25 cellular contexts compared by ENCODE assay signal in genomic region chr5:75042511-75042910, GRCh38.
"Had no signal": no experiment of that assay in that cellular context is flagged by ENCODE, and none has a peak within 500 bp of the region (broad histone marks: within the 10 kb centered on the region; RNA-seq: fewer than 3 reads in every experiment).

No MANE protein-coding gene starts in this region.

- H3K4me3 ChIP-seq: colonic mucosa, esophagus squamous epithelium, heart right ventricle, lower lobe of right lung, right lobe of liver, smooth muscle cell, testis, uterus had no signal

- ATAC-seq: activated CD8-positive, alpha-beta T cell treated with anti-CD3 and anti-CD28 coated beads, Interleukin-2, amount 10 ng/mL, durations not matched to agents 7 days and 5 days; heart right ventricle; lower lobe of right lung; naive thymus-derived CD4-positive, alpha-beta T cell; right lobe of liver; stimulated activated memory B cell treated with anti-CD40 and anti-IgM and Interleukin-4, amounts not matched to agents 10 μg/mL and 1 μg/mL and 100 μg/mL, for 72 hours had no signal

- H3K27me3 Mint-ChIP-seq: activated naive CD8-positive, alpha-beta T cell treated with anti-CD3 and anti-CD28 coated beads, Interleukin-2, amount 10 ng/mL, durations not matched to agents 7 days and 5 days; central memory CD8-positive, alpha-beta T cell; naive thymus-derived CD4-positive, alpha-beta T cell had no signal

- H3K4me1 ChIP-seq: colonic mucosa, heart right ventricle, lower lobe of right lung, uterus had no signal

- H3K9me3 ChIP-seq: colonic mucosa, esophagus squamous epithelium, heart right ventricle, lower lobe of right lung, right lobe of liver, testis, uterus had no signal

- H3K36me3 Mint-ChIP-seq: stimulated activated memory B cell treated with anti-CD40 and anti-IgM and Interleukin-4, amounts not matched to agents 10 μg/mL and 1 μg/mL and 100 μg/mL, for 72 hours had no signal

- H3K4me1 Mint-ChIP-seq: neural crest cell; stimulated activated memory B cell treated with anti-CD40 and anti-IgM and Interleukin-4, amounts not matched to agents 10 μg/mL and 1 μg/mL and 100 μg/mL, for 72 hours had no signal

- H3K27ac ChIP-seq: brain microvascular endothelial cell, colonic mucosa, esophagus squamous epithelium, heart right ventricle, lower lobe of right lung, right lobe of liver, testis, uterus had no signal

- H3K4me3 Mint-ChIP-seq: activated CD8-positive, alpha-beta T cell treated with anti-CD3 and anti-CD28 coated beads, Interleukin-2, amount 10 ng/mL, durations not matched to agents 7 days and 5 days; activated naive CD8-positive, alpha-beta T cell treated with anti-CD3 and anti-CD28 coated beads, Interleukin-2, amount 10 ng/mL, durations not matched to agents 7 days and 5 days; activated T-helper 1 cell treated with anti-CD3 and anti-CD28 coated beads, Interleukin-12 subunit alpha, Interleukin-12 subunit beta, Interleukin-2, Interleukin-4 antibody, amounts not matched to agents 30 ng/mL and 10 ng/mL and 1 ng/mL, durations not matched to agents 14 hours and 24 hours and 36 hours; central memory CD8-positive, alpha-beta T cell; naive thymus-derived CD4-positive, alpha-beta T cell; neural crest cell; stimulated activated memory B cell treated with anti-CD40 and anti-IgM and Interleukin-4, amounts not matched to agents 10 μg/mL and 1 μg/mL and 100 μg/mL, for 72 hours had no signal

- H3K36me3 ChIP-seq: brain microvascular endothelial cell, colonic mucosa, esophagus squamous epithelium, right lobe of liver, uterus had no signal

- H3K9me3 Mint-ChIP-seq: central memory CD8-positive, alpha-beta T cell; stimulated activated memory B cell treated with anti-CD40 and anti-IgM and Interleukin-4, amounts not matched to agents 10 μg/mL and 1 μg/mL and 100 μg/mL, for 72 hours had no signal

- H3K27ac Mint-ChIP-seq: activated CD8-positive, alpha-beta T cell treated with anti-CD3 and anti-CD28 coated beads, Interleukin-2, amount 10 ng/mL, durations not matched to agents 7 days and 5 days; activated naive CD8-positive, alpha-beta T cell treated with anti-CD3 and anti-CD28 coated beads, Interleukin-2, amount 10 ng/mL, durations not matched to agents 7 days and 5 days; activated T-helper 1 cell treated with anti-CD3 and anti-CD28 coated beads, Interleukin-12 subunit alpha, Interleukin-12 subunit beta, Interleukin-2, Interleukin-4 antibody, amounts not matched to agents 30 ng/mL and 10 ng/mL and 1 ng/mL, durations not matched to agents 14 hours and 24 hours and 36 hours; stimulated activated memory B cell treated with anti-CD40 and anti-IgM and Interleukin-4, amounts not matched to agents 10 μg/mL and 1 μg/mL and 100 μg/mL, for 72 hours had no signal

- H3K27me3 ChIP-seq: brain microvascular endothelial cell, colonic mucosa, esophagus squamous epithelium, heart right ventricle, right lobe of liver, testis, uterus had no signal

- DNase-seq: activated CD4-positive, alpha-beta T cell treated with anti-CD3 and anti-CD28 coated beads for 1 hour; activated CD4-positive, alpha-beta T cell treated with anti-CD3 and anti-CD28 coated beads, Interleukin-2, amount 50 U/mL, for 1 hour; activated CD8-positive, alpha-beta T cell treated with anti-CD3 and anti-CD28 coated beads, Interleukin-2, amount 10 ng/mL, durations not matched to agents 7 days and 5 days; activated gamma-delta T cell treated with Interleukin-2 at 50 U/mL for 16 hours; activated naive CD8-positive, alpha-beta T cell treated with anti-CD3 and anti-CD28 coated beads, Interleukin-2, amount 10 ng/mL, durations not matched to agents 7 days and 5 days; amygdala; brain microvascular endothelial cell; colonic mucosa; esophagus squamous epithelium; heart right ventricle; kidney; lower lobe of right lung; naive thymus-derived CD4-positive, alpha-beta T cell; posterior cingulate gyrus; right lobe of liver; stimulated activated CD4-positive, alpha-beta T cell treated with anti-CD3 and anti-CD28 coated beads, Interleukin-15, amount 100 ng/mL, for 24 hours; T-helper 1 cell; testis; trophoblast cell; uterus had no signal

- H3K4me2 ChIP-seq: smooth muscle cell had no signal
